In the genomic region with DNA sequence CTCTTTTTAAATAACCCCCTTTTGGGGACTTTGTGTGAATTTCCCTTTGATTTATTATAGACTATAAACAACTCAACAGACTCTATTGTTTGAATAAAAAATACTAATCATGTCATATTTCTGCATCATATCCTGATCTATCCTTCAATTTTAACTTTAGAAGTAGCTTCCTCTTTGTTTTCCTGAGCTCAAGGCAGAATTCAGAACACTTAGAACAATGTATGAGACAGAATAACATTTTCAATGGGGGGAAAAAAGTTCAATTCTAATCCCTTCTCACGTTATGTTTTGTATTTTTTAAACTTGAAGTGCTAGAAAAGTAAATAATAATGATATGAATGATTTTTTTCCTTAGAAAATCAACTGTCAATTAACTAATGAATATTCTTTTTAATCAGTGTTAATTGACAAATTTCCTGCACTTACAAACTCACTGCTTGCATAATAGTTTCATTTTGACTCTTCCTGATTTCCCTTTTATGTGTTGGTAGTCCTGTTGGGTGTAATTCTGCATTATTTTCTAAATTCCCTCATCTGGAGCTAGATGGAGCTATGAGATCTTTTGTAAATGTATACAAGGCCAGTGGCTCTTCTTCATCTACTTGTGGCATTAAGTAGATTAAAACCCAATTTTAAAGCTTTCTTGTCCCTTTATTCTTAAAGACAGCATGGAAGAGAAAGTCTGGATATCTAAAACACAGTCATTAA, we compare ENCODE assay signal across 8 cellular contexts.
DNase-seq lines count a peak whose midpoint lies in the region; FAIRE-seq and TF ChIP-seq lines count a peak whose summit lies in the region.

No MANE protein-coding gene starts in this region.

- no peaks in the 10 kb centered on the region for H3K27me3 ChIP-seq in dorsolateral prefrontal cortex

- H3K27ac ChIP-seq in dorsolateral prefrontal cortex: no peak overlapping the region

- peaks cover 5% of the 10 kb centered on the region for H3K27me3 Mint-ChIP-seq in activated CD4-positive, alpha-beta T cell treated with anti-CD3 and anti-CD28 coated beads, Interleukin-2, amount 10 ng/mL, durations not matched to agents 7 days and 5 days

- H3K27ac Mint-ChIP-seq in activated CD4-positive, alpha-beta T cell treated with anti-CD3 and anti-CD28 coated beads, Interleukin-2, amount 10 ng/mL, durations not matched to agents 7 days and 5 days: peak overlapping the region; percentile 65

- no peak overlapping the region for H3K4me3 ChIP-seq in dorsolateral prefrontal cortex

- no peak overlapping the region for H3K4me3 Mint-ChIP-seq in activated CD4-positive, alpha-beta T cell treated with anti-CD3 and anti-CD28 coated beads, Interleukin-2, amount 10 ng/mL, durations not matched to agents 7 days and 5 days

- CTCF ChIA-PET in activated CD4-positive, alpha-beta T cell treated with anti-CD3 and anti-CD28 coated beads, Interleukin-2, amount 10 ng/mL, durations not matched to agents 7 days and 5 days (lab: Charles Lee): interaction anchor here (1.3 kb wide), 1 partner anchor 10 kb away, joined by 3 read pairs; no protein-coding TSS in a partner anchor

- POLR2A ChIA-PET in activated CD4-positive, alpha-beta T cell treated with anti-CD3 and anti-CD28 coated beads, Interleukin-2, amount 10 ng/mL, durations not matched to agents 7 days and 5 days (lab: Charles Lee): no interaction called here

- H3K36me3 Mint-ChIP-seq in activated CD4-positive, alpha-beta T cell treated with anti-CD3 and anti-CD28 coated beads, Interleukin-2, amount 10 ng/mL, durations not matched to agents 7 days and 5 days (ENCODE audit: low read depth): peaks cover 34% of the 10 kb centered on the region

- peaks cover 16% of the 10 kb centered on the region for H3K9me3 Mint-ChIP-seq in activated CD4-positive, alpha-beta T cell treated with anti-CD3 and anti-CD28 coated beads, Interleukin-2, amount 10 ng/mL, durations not matched to agents 7 days and 5 days

- FAIRE-seq in GM12892 (lab: Jason Lieb, UNC): no peak

- peaks cover 49% of the 10 kb centered on the region for H3K4me1 Mint-ChIP-seq in activated CD4-positive, alpha-beta T cell treated with anti-CD3 and anti-CD28 coated beads, Interleukin-2, amount 10 ng/mL, durations not matched to agents 7 days and 5 days

- TF ChIP-seq POLR2A in GM12892 (IDR thresholded peaks at IDR 0.05; ENCODE audit: low read depth, low read length): no peak

- peak; percentile 13 to 80 (median 60) for TF ChIP-seq CTCF in dorsolateral prefrontal cortex (IDR thresholded peaks at IDR 0.05 in 54 of 56, conservative IDR thresholded peaks at IDR 0.05 in 2 of 56; ENCODE audit: low read depth in 1 of 56, partially characterized antibody in 56 of 56)

- DNase-seq in activated CD4-positive, alpha-beta T cell treated with anti-CD3 and anti-CD28 coated beads, Interleukin-2, amount 10 ng/mL, durations not matched to agents 7 days and 5 days: no peak
- no peak for DNase-seq in activated CD4-positive, alpha-beta T cell treated with anti-CD3 and anti-CD28 coated beads, Interleukin-2, amount 50 U/mL, for 48 hours
- DNase-seq in NCI-H69 (lab: John Stamatoyannopoulos, UW) (peak; percentile 40), dorsolateral prefrontal cortex (no peak), non-pigmented ciliary epithelial cell (ENCODE audit: low read depth) (peak; percentile 22), GM12892 (ENCODE audit: insufficient read length) (no peak), NCI-H146 treated with DMSO at 0.1 percent for 48 hours (lab: John Stamatoyannopoulos, UW; ENCODE audit: unreplicated experiment) (no peak), KG1 (lab: John Stamatoyannopoulos, UW) (no peak)

- intact Hi-C loops in dorsolateral prefrontal cortex (cut with DNase I): loop anchor here in 1 of 2 donors (5.0 kb wide), 2 partner anchors 806 to 1076 kb away; no protein-coding TSS in a partner anchor

Comparison
In these comparisons a context has a peak if more than half of its experiments do, and no peak if none do; other contexts are left out.
1. DNase-seq: peak in NCI-H69 (single experiment) and non-pigmented ciliary epithelial cell (single experiment); none in activated CD4-positive, alpha-beta T cell treated with anti-CD3 and anti-CD28 coated beads, Interleukin-2, amount 10 ng/mL, durations not matched to agents 7 days and 5 days (single experiment), activated CD4-positive, alpha-beta T cell treated with anti-CD3 and anti-CD28 coated beads, Interleukin-2, amount 50 U/mL, for 48 hours (0 of 2), dorsolateral prefrontal cortex (0 of 10), GM12892 (single experiment), NCI-H146 treated with DMSO at 0.1 percent for 48 hours (single experiment) and KG1 (single experiment).